9 cellular contexts compared by ENCODE assay signal in the genomic region with DNA sequence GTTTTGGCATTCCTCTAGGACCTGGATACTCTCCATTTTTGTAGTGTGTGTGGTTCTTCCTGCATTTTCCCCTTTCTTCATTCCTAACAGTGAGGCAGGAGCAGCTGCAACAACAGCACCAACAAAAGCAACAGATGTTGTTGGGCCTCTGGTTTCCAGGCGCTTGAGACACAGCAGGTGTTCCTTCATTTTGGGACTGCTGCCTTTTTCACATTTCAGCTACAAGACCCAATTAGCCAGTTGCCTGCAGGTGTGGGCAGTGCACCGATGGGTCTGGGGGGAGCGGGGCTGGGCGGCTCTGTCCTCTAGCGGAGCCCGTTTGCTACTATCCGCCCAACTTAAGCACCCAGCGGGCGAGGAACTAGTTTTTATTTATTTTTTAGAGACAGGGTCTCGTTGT. TPM values are rescaled to one million over a fixed set of nuclear protein-coding genes. Genes with fewer than 3 reads are reported as not detected.
A peak's percentile ranks its signal among the peaks of the same experiment; 100 is the strongest.
DNase-seq lines count a peak whose midpoint lies in the region; ATAC-seq, FAIRE-seq and TF ChIP-seq lines count a peak whose summit lies in the region.
"Had no signal": no experiment of that assay in that cellular context is flagged by ENCODE, and none has a peak within 500 bp of the region (broad histone marks: within the 10 kb centered on the region; RNA-seq: fewer than 3 reads in every experiment).

No MANE protein-coding gene starts in this region.

- FAIRE-seq in RCC 7860 (lab: Jason Lieb, UNC), result no peak

- no peaks in the 10 kb centered on the region for H3K9me2 ChIP-seq in SK-N-SH

- H3K27me3 ChIP-seq in SK-N-SH (ENCODE audit: insufficient read depth) (no peaks in the 10 kb centered on the region), spleen (replicated peaks in 1 of 7) (no peaks in the 10 kb centered on the region)

- intact Hi-C loops in spleen (cut with DNase I; ENCODE audit: low total_unique reads), result no loop called here

- peak; percentile 19; the same call in 2 of the 3 replicates for ATAC-seq in SK-N-SH treated with all-trans-retinoic acid at 6 μM for 48 hours

- H3K79me2 ChIP-seq in SK-N-SH (ENCODE audit: insufficient read depth), result peaks cover 7% of the 10 kb centered on the region; the same call in 1 of the 2 replicates

- H3K9me3 ChIP-seq in SK-N-SH, result no peaks in the 10 kb centered on the region
- H3K9me3 ChIP-seq in spleen, result no peaks in the 10 kb centered on the region

- no peak for TF ChIP-seq POLR2A in spleen (IDR thresholded peaks at IDR 0.05)

- POLR2A ChIA-PET in SK-N-SH (lab: Yijun Ruan, JAX), result no interaction called here

- no peaks in the 10 kb centered on the region; a peak in 2 of 4 replicates for H3K4me1 ChIP-seq in SK-N-SH (ENCODE audit: control insufficient read depth in 1 of 2, insufficient read depth in 2 of 2, low read depth in 1 of 2, low read length in 1 of 2)
- H3K4me1 ChIP-seq in spleen, result peaks cover 36 to 100% (median 87%) of the 10 kb centered on the region in 6 donors

- no peak for TF ChIP-seq EP300 in SK-N-SH (IDR thresholded peaks at IDR 0.05; ENCODE audit: borderline replicate concordance in 1 of 2, low read depth in 1 of 2, low read length in 1 of 2)

- CTCF ChIA-PET in SK-N-SH (lab: Yijun Ruan, JAX), result interaction anchor here (0.7 to 5.8 kb wide), 20 partner anchors 10 to 310 kb away, joined by 3 to 60 read pairs (median 4); partner anchors contain the start of genes ELF1 and SLC25A15

- no peaks in the 10 kb centered on the region for H3K36me3 ChIP-seq in SK-N-SH (replicated peaks in 1 of 2; ENCODE audit: control insufficient read depth in 1 of 2, insufficient read depth in 2 of 2, low read length in 1 of 2)
- peaks cover 0 to 17% (median 0%) of the 10 kb centered on the region in 6 donors for H3K36me3 ChIP-seq in spleen

- peak overlapping the region; percentile 89 for H3K27ac Mint-ChIP-seq in endothelial cell (ENCODE audit: unreplicated experiment)

- 97% methylated on average over 7 of the region's 10 CpGs for whole genome bisulfite sequencing in SK-N-SH (ENCODE audit: low lambda C conversion rate)
- 68 to 88% (median 76%) methylated on average over 10 of the region's 10 CpGs for WGBS in spleen, 5 donors

- DNase-seq in SK-N-SH (no peak), NCI-H774 (lab: John Stamatoyannopoulos, UW) (peak; percentile 64), endothelial cell (ENCODE audit: low spot score) (peak; percentile 21), spleen (no peak), RCC 7860 (ENCODE audit: low spot score) (no peak), iPS-NIHi11 (ENCODE audit: low spot score) (no peak)
- no peak for DNase-seq in stimulated activated CD4-positive, alpha-beta T cell treated with anti-CD3 and anti-CD28 coated beads, Interleukin-4, amount 100 ng/mL, for 24 hours
- DNase-seq: HCEC 1CT had no signal

- TF ChIP-seq CTCF in SK-N-SH (IDR thresholded peaks at IDR 0.05), result no peak
- TF ChIP-seq CTCF in endothelial cell (IDR thresholded peaks at IDR 0.05; ENCODE audit: unreplicated experiment), result no peak
- peak in 1 of 11 experiments; percentile 7 for TF ChIP-seq CTCF in spleen (IDR thresholded peaks at IDR 0.05 in 8 of 11, conservative IDR thresholded peaks at IDR 0.05 in 3 of 11)

- H3K9ac ChIP-seq in SK-N-SH, result no peak overlapping the region

- peaks cover 2% of the 10 kb centered on the region for H3K27me3 Mint-ChIP-seq in endothelial cell (ENCODE audit: unreplicated experiment)

- H3F3A ChIP-seq in SK-N-SH (replicated peaks; ENCODE audit: insufficient read depth), result no peaks in the 10 kb centered on the region

- H3K4me3 ChIP-seq in SK-N-SH (ENCODE audit: low read depth in 2 of 2, low read length in 1 of 2), result no peak overlapping the region
- no peak overlapping the region for H3K4me3 ChIP-seq in spleen

- H3K27ac ChIP-seq in SK-N-SH (ENCODE audit: low read depth in 2 of 2, low read length in 1 of 2), result no peak overlapping the region
- H3K27ac ChIP-seq in spleen, result peak overlapping the region in 6 of 8 donors; percentile 23 to 73 (median 50)

- H3K4me3 Mint-ChIP-seq in endothelial cell (ENCODE audit: unreplicated experiment), result no peak overlapping the region

- no peaks in the 10 kb centered on the region for H3K9me3 Mint-ChIP-seq in endothelial cell (ENCODE audit: unreplicated experiment)

- no peak for TF ChIP-seq RAD21 in SK-N-SH (IDR thresholded peaks at IDR 0.05; ENCODE audit: low read length)

- no peak overlapping the region for H2AFZ ChIP-seq in SK-N-SH (ENCODE audit: low read depth)

- H3K4me2 ChIP-seq in SK-N-SH, result no peak overlapping the region

- no peaks in the 10 kb centered on the region for H3K36me3 Mint-ChIP-seq in endothelial cell (ENCODE audit: low read depth, unreplicated experiment)

- H3K4me1 Mint-ChIP-seq in endothelial cell (ENCODE audit: unreplicated experiment), result peaks cover 11% of the 10 kb centered on the region

- no peaks in the 10 kb centered on the region for H4K20me1 ChIP-seq in SK-N-SH (ENCODE audit: insufficient read depth)

TF ChIP-seq in SK-N-SH treated with all-trans-retinoic acid at 6 μM for 48 hours, 23 proteins besides CTCF, POLR2A, EP300 and RAD21:
- TF ChIP-seq ESRRG (CRISPR knock-in tag; IDR thresholded peaks at IDR 0.05) (no peak), OSR1 (CRISPR knock-in tag; IDR thresholded peaks at IDR 0.05) (no peak)
- TF ChIP-seq, protein P1, sequence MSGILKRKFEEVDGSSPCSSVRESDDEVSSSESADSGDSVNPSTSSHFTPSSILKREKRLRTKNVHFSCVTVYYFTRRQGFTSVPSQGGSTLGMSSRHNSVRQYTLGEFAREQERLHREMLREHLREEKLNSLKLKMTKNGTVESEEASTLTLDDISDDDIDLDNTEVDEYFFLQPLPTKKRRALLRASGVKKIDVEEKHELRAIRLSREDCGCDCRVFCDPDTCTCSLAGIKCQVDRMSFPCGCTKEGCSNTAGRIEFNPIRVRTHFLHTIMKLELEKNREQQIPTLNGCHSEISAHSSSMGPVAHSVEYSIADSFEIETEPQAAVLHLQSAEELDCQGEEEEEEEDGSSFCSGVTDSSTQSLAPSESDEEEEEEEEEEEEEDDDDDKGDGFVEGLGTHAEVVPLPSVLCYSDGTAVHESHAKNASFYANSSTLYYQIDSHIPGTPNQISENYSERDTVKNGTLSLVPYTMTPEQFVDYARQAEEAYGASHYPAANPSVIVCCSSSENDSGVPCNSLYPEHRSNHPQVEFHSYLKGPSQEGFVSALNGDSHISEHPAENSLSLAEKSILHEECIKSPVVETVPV (CRISPR knock-in tag; IDR thresholded peaks at IDR 0.05), result no peak

TF ChIP-seq in SK-N-SH, 30 proteins besides CTCF, POLR2A, EP300 and RAD21 (continues in another document):
- TF ChIP-seq MXI1 (IDR thresholded peaks at IDR 0.05; ENCODE audit: low read depth, low read length) (no peak), NFIC (IDR thresholded peaks at IDR 0.05; ENCODE audit: borderline replicate concordance) (no peak), ELF1 (IDR thresholded peaks at IDR 0.05) (no peak), GABPA (IDR thresholded peaks at IDR 0.05; ENCODE audit: low read depth) (no peak), USF1 (IDR thresholded peaks at IDR 0.05; ENCODE audit: borderline replicate concordance, low read depth) (no peak), IRF3 (IDR thresholded peaks at IDR 0.05; ENCODE audit: low read depth, low read length) (no peak)
- TF ChIP-seq, protein P2, sequence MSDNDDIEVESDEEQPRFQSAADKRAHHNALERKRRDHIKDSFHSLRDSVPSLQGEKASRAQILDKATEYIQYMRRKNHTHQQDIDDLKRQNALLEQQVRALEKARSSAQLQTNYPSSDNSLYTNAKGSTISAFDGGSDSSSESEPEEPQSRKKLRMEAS (IDR thresholded peaks at IDR 0.05; ENCODE audit: low read depth), result no peak
- TF ChIP-seq, protein P3, sequence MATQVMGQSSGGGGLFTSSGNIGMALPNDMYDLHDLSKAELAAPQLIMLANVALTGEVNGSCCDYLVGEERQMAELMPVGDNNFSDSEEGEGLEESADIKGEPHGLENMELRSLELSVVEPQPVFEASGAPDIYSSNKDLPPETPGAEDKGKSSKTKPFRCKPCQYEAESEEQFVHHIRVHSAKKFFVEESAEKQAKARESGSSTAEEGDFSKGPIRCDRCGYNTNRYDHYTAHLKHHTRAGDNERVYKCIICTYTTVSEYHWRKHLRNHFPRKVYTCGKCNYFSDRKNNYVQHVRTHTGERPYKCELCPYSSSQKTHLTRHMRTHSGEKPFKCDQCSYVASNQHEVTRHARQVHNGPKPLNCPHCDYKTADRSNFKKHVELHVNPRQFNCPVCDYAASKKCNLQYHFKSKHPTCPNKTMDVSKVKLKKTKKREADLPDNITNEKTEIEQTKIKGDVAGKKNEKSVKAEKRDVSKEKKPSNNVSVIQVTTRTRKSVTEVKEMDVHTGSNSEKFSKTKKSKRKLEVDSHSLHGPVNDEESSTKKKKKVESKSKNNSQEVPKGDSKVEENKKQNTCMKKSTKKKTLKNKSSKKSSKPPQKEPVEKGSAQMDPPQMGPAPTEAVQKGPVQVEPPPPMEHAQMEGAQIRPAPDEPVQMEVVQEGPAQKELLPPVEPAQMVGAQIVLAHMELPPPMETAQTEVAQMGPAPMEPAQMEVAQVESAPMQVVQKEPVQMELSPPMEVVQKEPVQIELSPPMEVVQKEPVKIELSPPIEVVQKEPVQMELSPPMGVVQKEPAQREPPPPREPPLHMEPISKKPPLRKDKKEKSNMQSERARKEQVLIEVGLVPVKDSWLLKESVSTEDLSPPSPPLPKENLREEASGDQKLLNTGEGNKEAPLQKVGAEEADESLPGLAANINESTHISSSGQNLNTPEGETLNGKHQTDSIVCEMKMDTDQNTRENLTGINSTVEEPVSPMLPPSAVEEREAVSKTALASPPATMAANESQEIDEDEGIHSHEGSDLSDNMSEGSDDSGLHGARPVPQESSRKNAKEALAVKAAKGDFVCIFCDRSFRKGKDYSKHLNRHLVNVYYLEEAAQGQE (IDR thresholded peaks at IDR 0.05; ENCODE audit: low read depth, low read length), result no peak

RNA-seq across cellular contexts. Expression of gene ELF1, which starts 26.0 kb away (rescaled TPM):
- 11.1 and 11.6 TPM in 2 replicates for polyA plus RNA-seq in SK-N-SH (2012; rRNA removed)
- 12.5 and 13.6 TPM in 2 replicates for polyA plus RNA-seq in SK-N-SH (2012; cell fraction: cytosol; rRNA removed)
- 6.1 and 12.7 TPM in 2 replicates for polyA plus RNA-seq in SK-N-SH (2012; cell fraction: nucleus; rRNA removed)
- total RNA-seq in endothelial cell (ENCODE audit: unreplicated experiment), result 46.0 TPM
- 100 to 1,000 TPM; 107 to 146 (median 124) TPM for total RNA-seq in spleen
- polyA plus RNA-seq in spleen, result 10 to 100 TPM; 18.0 to 33.7 (median 28.3) TPM

Comparison
In these comparisons a context has a peak if more than half of its experiments do, and no peak if none do; other contexts are left out.
1. DNase-seq: peak in NCI-H774 (single experiment) and endothelial cell (single experiment); none in SK-N-SH (single experiment), spleen (single experiment), RCC 7860 (single experiment), iPS-NIHi11 (single experiment) and stimulated activated CD4-positive, alpha-beta T cell treated with anti-CD3 and anti-CD28 coated beads, Interleukin-4, amount 100 ng/mL, for 24 hours (single experiment).
2. H3K27ac ChIP-seq: peak in spleen (6 of 8); none in SK-N-SH (0 of 2).